1 cellular context compared by ENCODE assay signal in the genomic region with DNA sequence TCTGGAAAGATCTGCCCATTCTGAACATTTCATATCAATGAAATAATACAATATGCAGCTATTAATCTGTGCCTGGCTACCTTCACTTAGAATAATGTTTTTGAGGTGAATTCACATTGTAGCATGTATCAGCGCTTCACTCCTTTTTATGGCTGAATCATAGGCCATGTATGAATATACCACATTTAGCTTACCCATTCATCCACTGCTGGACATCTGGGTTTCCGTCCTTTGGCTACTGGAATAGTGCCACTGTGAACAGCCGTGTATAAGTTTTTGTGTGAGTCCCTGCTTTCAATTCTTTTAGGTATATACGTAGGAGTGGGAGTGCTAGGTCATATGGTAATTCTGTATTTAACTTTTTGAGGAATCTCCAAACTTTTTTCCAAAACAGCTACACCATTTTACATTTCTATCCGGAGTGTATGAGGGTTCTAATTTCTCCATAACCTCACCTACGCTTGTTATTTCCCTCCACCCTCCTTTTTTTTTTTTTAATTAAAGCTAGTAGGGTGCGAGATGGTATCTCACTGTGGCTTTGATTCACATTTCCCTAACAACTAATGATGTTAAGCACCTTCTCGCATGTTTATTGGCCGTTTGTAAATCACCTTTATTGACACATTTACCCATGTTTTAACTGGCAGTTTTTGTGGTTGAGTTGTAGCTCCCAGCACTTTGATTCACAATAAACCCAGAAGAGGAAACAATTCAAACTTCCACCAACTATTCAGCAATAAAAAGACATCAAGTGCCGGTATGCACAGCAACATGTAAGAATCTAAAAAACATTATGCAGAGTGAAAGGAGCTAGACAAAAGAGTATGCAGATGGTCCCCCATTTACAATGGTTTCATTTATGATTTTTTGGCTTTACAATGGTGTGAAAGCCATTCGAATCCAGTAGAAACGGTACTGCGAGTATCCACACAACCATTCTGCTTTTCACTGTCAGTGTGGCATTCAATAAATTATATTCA.
TF ChIP-seq lines count a peak whose summit lies in the region.

No MANE protein-coding gene starts in this region.

TF ChIP-seq in H1, 55 proteins besides CTCF, POLR2A, EP300 and RAD21:
- no peak for TF ChIP-seq SP2 (IDR thresholded peaks at IDR 0.05; ENCODE audit: low read length)
- no peak for TF ChIP-seq RXRA (IDR thresholded peaks at IDR 0.05; ENCODE audit: insufficient read depth, low read depth, low read length)
- peak; percentile 54; the same call in 1 of the 2 replicates for TF ChIP-seq CREB1 (IDR thresholded peaks at IDR 0.05)
- no peak for TF ChIP-seq CBX8 (IDR thresholded peaks at IDR 0.05; ENCODE audit: borderline replicate concordance, low read depth, low read length)
- TF ChIP-seq RFX5 (IDR thresholded peaks at IDR 0.05; ENCODE audit: borderline replicate concordance, low read depth, low read length): peak; percentile 93
- no peak for TF ChIP-seq CBX5 (IDR thresholded peaks at IDR 0.05; ENCODE audit: low read depth, low read length)
- TF ChIP-seq BCL11A (IDR thresholded peaks at IDR 0.05; ENCODE audit: low read depth in 2 of 2, low read length in 2 of 2): no peak
